ENCODE assay signal across 38 cellular contexts in the genomic region with DNA sequence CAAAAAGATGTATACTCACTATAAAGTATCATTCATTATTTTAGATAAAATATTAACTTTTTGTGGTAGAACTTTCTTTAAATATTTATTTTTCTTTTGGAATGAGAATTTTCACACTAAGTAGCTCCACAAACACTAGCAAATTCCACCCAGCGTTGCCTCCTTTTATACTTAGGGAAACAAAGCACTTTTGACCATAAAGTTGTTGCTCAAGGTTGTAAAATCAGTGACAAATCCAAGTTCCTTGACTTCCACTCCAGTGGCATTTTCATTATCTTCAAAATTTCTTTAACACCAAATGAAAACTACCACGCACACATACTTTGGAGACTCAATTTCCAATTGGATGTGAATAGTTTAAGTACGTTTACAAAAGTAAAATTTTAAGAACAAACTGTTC.
"Had no signal": no experiment of that assay in that cellular context is flagged by ENCODE, and none has a peak within 500 bp of the region (broad histone marks: within the 10 kb centered on the region; RNA-seq: fewer than 3 reads in every experiment).

No MANE protein-coding gene starts in this region.

- H3K36me3 Mint-ChIP-seq: activated naive CD4-positive, alpha-beta T cell treated with anti-CD3 and anti-CD28 coated beads, Interleukin-2, amount 10 ng/mL, durations not matched to agents 7 days and 5 days; activated naive CD4-positive, alpha-beta T cell treated with anti-CD3 and anti-CD28 coated beads, Interleukin-2, amount 50 U/mL, for 24 hours; activated naive CD4-positive, alpha-beta T cell treated with anti-CD3 and anti-CD28 coated beads, Interleukin-2, amount 50 U/mL, for 72 hours; activated naive CD8-positive, alpha-beta T cell treated with anti-CD3 and anti-CD28 coated beads for 36 hours; activated naive CD8-positive, alpha-beta T cell treated with anti-CD3 and anti-CD28 coated beads, Interleukin-2, amount 10 ng/mL, durations not matched to agents 7 days and 5 days; brain had no signal

- H3K9me3 ChIP-seq: adrenal gland had no signal

- H3K27ac ChIP-seq: adrenal gland, ascending aorta, body of pancreas, brain microvascular endothelial cell, breast epithelium, cardiac muscle cell had no signal

- H3K36me3 ChIP-seq: adrenal gland, ascending aorta, brain microvascular endothelial cell, breast epithelium, cardiac muscle cell had no signal

- H3K4me3 Mint-ChIP-seq: activated naive CD4-positive, alpha-beta T cell treated with anti-CD3 and anti-CD28 coated beads for 36 hours; activated naive CD4-positive, alpha-beta T cell treated with anti-CD3 and anti-CD28 coated beads, Interleukin-2, amount 10 ng/mL, durations not matched to agents 7 days and 5 days; activated naive CD4-positive, alpha-beta T cell treated with anti-CD3 and anti-CD28 coated beads, Interleukin-2, amount 50 U/mL, for 24 hours; activated naive CD8-positive, alpha-beta T cell; activated naive CD8-positive, alpha-beta T cell treated with anti-CD3 and anti-CD28 coated beads for 36 hours; activated naive CD8-positive, alpha-beta T cell treated with anti-CD3 and anti-CD28 coated beads, Interleukin-2, amount 10 ng/mL, durations not matched to agents 7 days and 5 days; activated naive CD8-positive, alpha-beta T cell treated with anti-CD3 and anti-CD28 coated beads, Interleukin-2, amount 50 U/mL, for 24 hours; activated T-cell treated with anti-CD3 and anti-CD28 coated beads, Interleukin-2, amount 50 U/mL, for 24 hours; activated T-cell treated with anti-CD3 and anti-CD28 coated beads, Interleukin-2, amount 50 U/mL, for 4 hours; activated T-cell treated with anti-CD3 and anti-CD28 coated beads, Interleukin-2, amount 50 U/mL, for 72 hours; activated T-helper 1 cell treated with anti-CD3 and anti-CD28 coated beads, Interleukin-12 subunit alpha, Interleukin-12 subunit beta, Interleukin-2, Interleukin-4 antibody, amounts not matched to agents 30 ng/mL and 10 ng/mL and 1 ng/mL, durations not matched to agents 14 hours and 24 hours and 36 hours; activated T-helper 17 cell treated with anti-CD3 and anti-CD28 coated beads, Interleukin-2, amount 50 U/mL, for 72 hours; brain; central memory CD8-positive, alpha-beta T cell had no signal

- H3K27ac Mint-ChIP-seq: activated naive CD4-positive, alpha-beta T cell treated with anti-CD3 and anti-CD28 coated beads for 36 hours; activated naive CD4-positive, alpha-beta T cell treated with anti-CD3 and anti-CD28 coated beads, Interleukin-2, amount 10 ng/mL, durations not matched to agents 7 days and 5 days; activated naive CD4-positive, alpha-beta T cell treated with anti-CD3 and anti-CD28 coated beads, Interleukin-2, amount 50 U/mL, for 24 hours; activated naive CD4-positive, alpha-beta T cell treated with anti-CD3 and anti-CD28 coated beads, Interleukin-2, amount 50 U/mL, for 72 hours; activated naive CD8-positive, alpha-beta T cell; activated naive CD8-positive, alpha-beta T cell treated with anti-CD3 and anti-CD28 coated beads for 36 hours; activated naive CD8-positive, alpha-beta T cell treated with anti-CD3 and anti-CD28 coated beads, Interleukin-2, amount 10 ng/mL, durations not matched to agents 7 days and 5 days; activated naive CD8-positive, alpha-beta T cell treated with anti-CD3 and anti-CD28 coated beads, Interleukin-2, amount 50 U/mL, for 24 hours; activated T-cell treated with anti-CD3 and anti-CD28 coated beads, Interleukin-2, amount 50 U/mL, for 24 hours; activated T-cell treated with anti-CD3 and anti-CD28 coated beads, Interleukin-2, amount 50 U/mL, for 72 hours; activated T-helper 1 cell treated with anti-CD3 and anti-CD28 coated beads, Interleukin-12 subunit alpha, Interleukin-12 subunit beta, Interleukin-2, Interleukin-4 antibody, amounts not matched to agents 30 ng/mL and 10 ng/mL and 1 ng/mL, durations not matched to agents 14 hours and 24 hours and 36 hours; activated T-helper 17 cell treated with anti-CD3 and anti-CD28 coated beads, Interleukin-2, amount 50 U/mL, for 72 hours; activated T-helper 2 cell treated with anti-CD3 and anti-CD28 coated beads, Interferon-gamma antibody, Interleukin-2, Interleukin-4, amounts not matched to agents 10 μg/mL and 5 μg/mL and 100 μg/mL, durations not matched to agents 14 hours and 24 hours and 36 hours; brain had no signal

- DNase-seq: activated effector memory CD4-positive, alpha-beta T cell treated with anti-CD3 and anti-CD28 coated beads, Interleukin-2, amount 50 U/mL, for 16 hours; activated effector memory CD4-positive, alpha-beta T cell treated with Interleukin-2 at 50 U/mL for 16 hours; activated gamma-delta T cell treated with Interleukin-2 at 50 U/mL for 16 hours; activated naive CD4-positive, alpha-beta T cell; activated naive CD4-positive, alpha-beta T cell treated with anti-CD3 and anti-CD28 coated beads for 36 hours; activated naive CD4-positive, alpha-beta T cell treated with anti-CD3 and anti-CD28 coated beads, Interleukin-2, amount 10 ng/mL, durations not matched to agents 7 days and 5 days; activated naive CD4-positive, alpha-beta T cell treated with anti-CD3 and anti-CD28 coated beads, Interleukin-2, amount 50 U/mL, for 16 hours; activated naive CD4-positive, alpha-beta T cell treated with Interleukin-2 at 50 U/mL for 16 hours; activated naive CD8-positive, alpha-beta T cell treated with anti-CD3 and anti-CD28 coated beads for 36 hours; activated naive CD8-positive, alpha-beta T cell treated with anti-CD3 and anti-CD28 coated beads, Interleukin-2, amount 10 ng/mL, durations not matched to agents 7 days and 5 days; activated naive CD8-positive, alpha-beta T cell treated with anti-CD3 and anti-CD28 coated beads, Interleukin-2, amount 50 U/mL, for 24 hours; activated T-cell treated with anti-CD3 and anti-CD28 coated beads for 4 hours; activated T-cell treated with anti-CD3 and anti-CD28 coated beads, Interleukin-2, amount 50 U/mL, for 1 hour; activated T-cell treated with anti-CD3 and anti-CD28 coated beads, Interleukin-2, amount 50 U/mL, for 24 hours; activated T-cell treated with anti-CD3 and anti-CD28 coated beads, Interleukin-2, amount 50 U/mL, for 4 hours; activated T-cell treated with anti-CD3 and anti-CD28 coated beads, Interleukin-2, amount 50 U/mL, for 48 hours; activated T-cell treated with anti-CD3 and anti-CD28 coated beads, Interleukin-2, amount 50 U/mL, for 72 hours; adrenal gland; amniotic stem cell; amygdala; anterior cingulate cortex; aorta; body of pancreas; brain microvascular endothelial cell; caudate nucleus; central memory CD4-positive, alpha-beta T cell; cerebellar nuclear complex had no signal

- H3K4me1 ChIP-seq: adrenal gland, ascending aorta, body of pancreas, breast epithelium had no signal

- H3K4me3 ChIP-seq: adrenal gland, ascending aorta, body of pancreas, breast epithelium, cardiac muscle cell had no signal

- H3K4me1 Mint-ChIP-seq: activated naive CD4-positive, alpha-beta T cell treated with anti-CD3 and anti-CD28 coated beads, Interleukin-2, amount 10 ng/mL, durations not matched to agents 7 days and 5 days; activated naive CD4-positive, alpha-beta T cell treated with anti-CD3 and anti-CD28 coated beads, Interleukin-2, amount 50 U/mL, for 24 hours; activated naive CD8-positive, alpha-beta T cell treated with anti-CD3 and anti-CD28 coated beads for 36 hours; activated naive CD8-positive, alpha-beta T cell treated with anti-CD3 and anti-CD28 coated beads, Interleukin-2, amount 10 ng/mL, durations not matched to agents 7 days and 5 days; activated naive CD8-positive, alpha-beta T cell treated with anti-CD3 and anti-CD28 coated beads, Interleukin-2, amount 50 U/mL, for 24 hours; activated T-helper 17 cell treated with anti-CD3 and anti-CD28 coated beads, Interleukin-2, amount 50 U/mL, for 72 hours; brain; central memory CD8-positive, alpha-beta T cell had no signal

- ATAC-seq: activated naive CD4-positive, alpha-beta T cell treated with anti-CD3 and anti-CD28 coated beads, Interleukin-2, amount 50 U/mL, for 72 hours; activated naive CD8-positive, alpha-beta T cell treated with anti-CD3 and anti-CD28 coated beads, Interleukin-2, amount 50 U/mL, for 24 hours; activated T-cell treated with anti-CD3 and anti-CD28 coated beads, Interleukin-2, amount 50 U/mL, for 4 hours; activated T-cell treated with anti-CD3 and anti-CD28 coated beads, Interleukin-2, amount 50 U/mL, for 72 hours; activated T-helper 17 cell treated with anti-CD3 and anti-CD28 coated beads, Interleukin-2, amount 50 U/mL, for 72 hours; body of pancreas had no signal

- H3K27me3 ChIP-seq: adrenal gland, ascending aorta, body of pancreas, brain microvascular endothelial cell, breast epithelium, cardiac muscle cell had no signal
